In the genomic region with DNA sequence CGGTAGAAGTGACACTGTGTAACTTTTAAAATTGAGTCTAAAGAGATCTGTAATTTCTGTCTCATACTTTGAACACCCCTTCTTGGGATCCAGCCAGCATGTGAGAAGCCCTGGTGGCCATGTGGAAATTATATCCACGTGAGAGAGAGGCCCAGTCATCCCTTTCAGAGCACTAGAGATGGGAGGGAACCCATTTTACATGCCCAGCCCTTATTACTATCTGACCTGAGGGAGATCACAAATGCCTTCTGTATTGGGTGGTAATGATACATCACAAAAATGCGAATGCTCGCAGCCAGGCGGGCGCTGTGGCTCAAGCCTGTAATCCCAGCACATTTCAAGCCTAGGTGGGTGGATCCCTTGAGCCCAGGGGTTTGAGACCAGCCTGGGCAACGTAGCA, we compare ENCODE assay signal across 10 cellular contexts. TPM values are rescaled to one million over a fixed set of nuclear protein-coding genes. Genes with fewer than 3 reads are reported as not detected.
DNase-seq lines count a peak whose midpoint lies in the region; ATAC-seq, FAIRE-seq and TF ChIP-seq lines count a peak whose summit lies in the region.
"Had no signal": no experiment of that assay in that cellular context is flagged by ENCODE, and none has a peak within 500 bp of the region (broad histone marks: within the 10 kb centered on the region; RNA-seq: fewer than 3 reads in every experiment).

No MANE protein-coding gene starts in this region.

- no peaks in the 10 kb centered on the region for H3K9me2 ChIP-seq in DOHH2 (replicated peaks; ENCODE audit: control insufficient read depth, low read length)

- H2BK12ac ChIP-seq in trophoblast cell (ENCODE audit: low read length), result peak overlapping the region; percentile 87

- TF ChIP-seq CTCF in DOHH2 (IDR thresholded peaks at IDR 0.05; ENCODE audit: low read depth, low read length, poor library complexity, severe bottlenecking), result no peak
- TF ChIP-seq CTCF in D721Med (IDR thresholded peaks at IDR 0.05; ENCODE audit: insufficient read depth, missing control alignments), result no peak

- H3K9me3 Mint-ChIP-seq in stimulated activated effector memory CD8-positive, alpha-beta T cell treated with anti-CD3 and anti-CD28 coated beads, Interleukin-12 subunit alpha, Interleukin-12 subunit beta, amount 100 ng/mL, for 72 hours, result no peaks in the 10 kb centered on the region
- H3K9me3 Mint-ChIP-seq: stimulated activated naive CD8-positive, alpha-beta T cell treated with anti-CD3 and anti-CD28 coated beads, Interleukin-15, amount 100 ng/mL, for 72 hours had no signal

- H3K79me1 ChIP-seq in trophoblast cell (ENCODE audit: low read length), result peaks cover 12% of the 10 kb centered on the region

- no peak overlapping the region for H4K12ac ChIP-seq in trophoblast cell (ENCODE audit: low read depth, low read length)

- H3K4me1 ChIP-seq in DOHH2 (ENCODE audit: control insufficient read depth, low read length), result peaks cover 99% of the 10 kb centered on the region
- H3K4me1 ChIP-seq in trophoblast cell (ENCODE audit: control insufficient read depth in 1 of 2, insufficient read depth in 2 of 2, low read length in 2 of 2), result peaks cover 17 to 28% of the 10 kb centered on the region in 2 experiments

- peak overlapping the region; percentile 58 for H3K4ac ChIP-seq in trophoblast cell (ENCODE audit: low read depth, low read length)

- peak overlapping the region; percentile 77 for H2BK120ac ChIP-seq in trophoblast cell (ENCODE audit: insufficient read depth, low read length, poor library complexity)

- H3K4me1 Mint-ChIP-seq in stimulated activated effector memory CD8-positive, alpha-beta T cell treated with anti-CD3 and anti-CD28 coated beads, Interleukin-12 subunit alpha, Interleukin-12 subunit beta, amount 100 ng/mL, for 72 hours, result peaks cover 21% of the 10 kb centered on the region

- peak overlapping the region; percentile 68 for H3K18ac ChIP-seq in trophoblast cell (ENCODE audit: low read length)

- FAIRE-seq in D721Med (lab: Jason Lieb, UNC), result no peak

- H3K79me2 ChIP-seq in DOHH2 (ENCODE audit: control insufficient read depth, low read length) (peaks cover 100% of the 10 kb centered on the region), trophoblast cell (ENCODE audit: control insufficient read depth, insufficient read depth, low read length, poor library complexity) (peaks cover 3% of the 10 kb centered on the region)

- H4K91ac ChIP-seq in trophoblast cell (ENCODE audit: low read depth, low read length), result peak overlapping the region; percentile 76

- DNase-seq in NCI-H69 (lab: John Stamatoyannopoulos, UW), result peak; percentile 19
- no peak for DNase-seq in epithelial cell of prostate (ENCODE audit: low read depth, low spot score)
- DNase-seq in trophoblast cell, result peak; percentile 89 to 93
- DNase-seq in DMS79 treated with DMSO at 0.1 percent for 48 hours (lab: John Stamatoyannopoulos, UW), result no peak
- DNase-seq in islet precursor cell, result no peak
- no peak for DNase-seq in D721Med (ENCODE audit: insufficient read length, low spot score)
- no peak for DNase-seq in stimulated activated effector memory CD8-positive, alpha-beta T cell treated with anti-CD3 and anti-CD28 coated beads, Interleukin-12 subunit alpha, Interleukin-12 subunit beta, amount 100 ng/mL, for 72 hours (ENCODE audit: low spot score in 2 of 2)
- DNase-seq: GDM1; stimulated activated naive CD8-positive, alpha-beta T cell treated with anti-CD3 and anti-CD28 coated beads, Interleukin-15, amount 100 ng/mL, for 72 hours had no signal

- H3K4me3 ChIP-seq in DOHH2 (ENCODE audit: low read length) (no peak overlapping the region), trophoblast cell (ENCODE audit: low read depth, low read length) (no peak overlapping the region)

- H3K4me2 ChIP-seq in DOHH2 (ENCODE audit: low read length), result peak overlapping the region; percentile 5; the same call in 1 of the 2 replicates
- no peak overlapping the region for H3K4me2 ChIP-seq in trophoblast cell (ENCODE audit: low read length)

- H3K9me3 ChIP-seq in DOHH2 (ENCODE audit: control insufficient read depth, insufficient read depth, low read length) (no peaks in the 10 kb centered on the region), trophoblast cell (ENCODE audit: insufficient read depth, low read depth, low read length) (no peaks in the 10 kb centered on the region)

- H3K36me3 ChIP-seq in DOHH2 (ENCODE audit: control insufficient read depth, low read length) (peaks cover 9% of the 10 kb centered on the region; the same call in 1 of the 2 replicates), trophoblast cell (ENCODE audit: control insufficient read depth in 1 of 2, insufficient read depth in 2 of 2, low read length in 2 of 2) (no peaks in the 10 kb centered on the region)

- H3K27ac ChIP-seq in DOHH2 (ENCODE audit: low read depth, low read length) (no peak overlapping the region), epithelial cell of prostate (peak overlapping the region; percentile 77), trophoblast cell (ENCODE audit: low read depth, low read length) (peak overlapping the region; percentile 50)

- H2AK5ac ChIP-seq in trophoblast cell (ENCODE audit: low read length), result peak overlapping the region; percentile 65

- no peak overlapping the region for H2BK5ac ChIP-seq in trophoblast cell (ENCODE audit: low read depth, low read length, poor library complexity)

- H3K27ac Mint-ChIP-seq in stimulated activated effector memory CD8-positive, alpha-beta T cell treated with anti-CD3 and anti-CD28 coated beads, Interleukin-12 subunit alpha, Interleukin-12 subunit beta, amount 100 ng/mL, for 72 hours, result no peak overlapping the region
- H3K27ac Mint-ChIP-seq: stimulated activated naive CD8-positive, alpha-beta T cell treated with anti-CD3 and anti-CD28 coated beads, Interleukin-15, amount 100 ng/mL, for 72 hours had no signal

- H4K20me1 ChIP-seq in DOHH2 (ENCODE audit: control insufficient read depth, insufficient read depth, low read depth, low read length), result no peaks in the 10 kb centered on the region

- no peak overlapping the region for H3K23ac ChIP-seq in trophoblast cell (ENCODE audit: low read length)

- no peaks in the 10 kb centered on the region for H3K27me3 ChIP-seq in DOHH2 (ENCODE audit: control insufficient read depth, low read length)
- H3K27me3 ChIP-seq in trophoblast cell (ENCODE audit: insufficient read depth, low read length), result no peaks in the 10 kb centered on the region

- H3K36me3 Mint-ChIP-seq in stimulated activated effector memory CD8-positive, alpha-beta T cell treated with anti-CD3 and anti-CD28 coated beads, Interleukin-12 subunit alpha, Interleukin-12 subunit beta, amount 100 ng/mL, for 72 hours, result no peaks in the 10 kb centered on the region

- no peak for ATAC-seq in stimulated activated effector memory CD8-positive, alpha-beta T cell treated with anti-CD3 and anti-CD28 coated beads, Interleukin-12 subunit alpha, Interleukin-12 subunit beta, amount 100 ng/mL, for 72 hours
- ATAC-seq: stimulated activated naive CD8-positive, alpha-beta T cell treated with anti-CD3 and anti-CD28 coated beads, Interleukin-15, amount 100 ng/mL, for 72 hours had no signal

- H3K9ac ChIP-seq in trophoblast cell (ENCODE audit: low read length), result no peak overlapping the region

- no peak overlapping the region for H2AFZ ChIP-seq in trophoblast cell (ENCODE audit: insufficient read depth, low read length, poor library complexity)

- peak overlapping the region; percentile 39 for H4K8ac ChIP-seq in trophoblast cell (ENCODE audit: low read depth, low read length)

- peaks cover 21% of the 10 kb centered on the region for H3F3A ChIP-seq in DOHH2 (ENCODE audit: control insufficient read depth, insufficient read depth)

- no CpG with 5 or more reads among the region's 7 CpGs for WGBS in trophoblast cell (ENCODE audit: extremely low coverage, insufficient coverage, insufficient read length)

- peak overlapping the region; percentile 40 for H3K14ac ChIP-seq in trophoblast cell (ENCODE audit: low read length)

- no peak overlapping the region for H3K4me3 Mint-ChIP-seq in stimulated activated effector memory CD8-positive, alpha-beta T cell treated with anti-CD3 and anti-CD28 coated beads, Interleukin-12 subunit alpha, Interleukin-12 subunit beta, amount 100 ng/mL, for 72 hours
- H3K4me3 Mint-ChIP-seq: stimulated activated naive CD8-positive, alpha-beta T cell treated with anti-CD3 and anti-CD28 coated beads, Interleukin-15, amount 100 ng/mL, for 72 hours had no signal

RNA-seq across cellular contexts. Expression of a gene that starts 27.3 kb away (rescaled TPM):
- 43.4 and 43.5 TPM in 2 replicates for polyA plus RNA-seq in trophoblast cell (2013)

Comparison
In these comparisons a context has a peak if more than half of its experiments do, and no peak if none do; other contexts are left out.
1. DNase-seq: peak in NCI-H69 (single experiment) and trophoblast cell (2 of 2); none in epithelial cell of prostate (single experiment), DMS79 treated with DMSO at 0.1 percent for 48 hours (single experiment), islet precursor cell (single experiment), D721Med (single experiment) and stimulated activated effector memory CD8-positive, alpha-beta T cell treated with anti-CD3 and anti-CD28 coated beads, Interleukin-12 subunit alpha, Interleukin-12 subunit beta, amount 100 ng/mL, for 72 hours (0 of 2).